Comparison of ENCODE assay signal across 8 cellular contexts in genomic region chr5:36150676-36151433, GRCh38. TPM values are rescaled to one million over a fixed set of nuclear protein-coding genes. Genes with fewer than 3 reads are reported as not detected.
DNase-seq lines count a peak whose midpoint lies in the region; TF ChIP-seq lines count a peak whose summit lies in the region.

No MANE protein-coding gene starts in this region.

- peak overlapping the region; percentile 92 for H3K4me3 Mint-ChIP-seq in MCF 10A (ENCODE audit: unreplicated experiment)

- peak overlapping the region; percentile 91 for H3K27ac Mint-ChIP-seq in MCF 10A (ENCODE audit: low read depth, unreplicated experiment)

- H3K4me1 Mint-ChIP-seq in MCF 10A (ENCODE audit: insufficient read depth, unreplicated experiment): peaks cover 31% of the 10 kb centered on the region

- intact Hi-C loops in MCF 10A (cut with micrococcal nuclease): loop anchor here (10.0 kb wide), 1 partner anchor 76 kb away; no protein-coding TSS in a partner anchor

- no peaks in the 10 kb centered on the region for H3K27me3 Mint-ChIP-seq in MCF 10A (ENCODE audit: insufficient read depth, unreplicated experiment)

- H3K36me3 Mint-ChIP-seq in MCF 10A (ENCODE audit: insufficient read depth, unreplicated experiment): peaks cover 22% of the 10 kb centered on the region

- TF ChIP-seq CTCF in MCF 10A (IDR thresholded peaks at IDR 0.05; ENCODE audit: unreplicated experiment): no peak

- no peaks in the 10 kb centered on the region for H3K9me3 Mint-ChIP-seq in MCF 10A (ENCODE audit: unreplicated experiment)

- POLR2A ChIA-PET in HEK293T (lab: Yijun Ruan, JAX): interaction anchor here (0.9 to 3.2 kb wide), 9 partner anchors 12 to 153 kb away, joined by 3 to 18 read pairs (median 4); partner anchors contain the start of genes NADK2 and RANBP3L
- POLR2A ChIA-PET in MCF 10A (lab: Yijun Ruan, JAX): interaction anchor here (0.6 to 3.3 kb wide), 20 partner anchors 8 to 672 kb away, joined by 3 to 19 read pairs (median 3); partner anchors contain the start of gene NADK2

- no TSS peak for BruUV-seq in MCF 10A (replicated peaks; lab: Mats Ljungman, UMichigan)

- CTCF ChIA-PET in HEK293T (lab: Yijun Ruan, JAX): interaction anchor here (1.2 to 1.4 kb wide), 2 partner anchors 27 to 72 kb away, joined by 4 to 5 read pairs; no protein-coding TSS in a partner anchor
- CTCF ChIA-PET in MCF 10A (lab: Yijun Ruan, JAX): interaction anchor here (0.9 to 1.8 kb wide), 3 partner anchors 72 to 91 kb away, joined by 3 to 6 read pairs (median 3); partner anchors contain the start of gene NADK2

- peak; percentile 62 for DNase-seq in EL
- peak; percentile 62 for DNase-seq in HEK293T (ENCODE audit: extremely low spot score)
- DNase-seq in NCI-H1092 (lab: John Stamatoyannopoulos, UW): peak; percentile 31
- DNase-seq in T-helper 2 cell: peak in 4 of 5 experiments; percentile 19 to 83 (median 21)
- DNase-seq in MCF 10A (ENCODE audit: unreplicated experiment): peak; percentile 30
- DNase-seq in iPS-NIHi7 (ENCODE audit: extremely low spot score): peak; percentile 41
- peak; percentile 25 for DNase-seq in stimulated activated CD4-positive, alpha-beta T cell treated with anti-CD3 and anti-CD28 coated beads, Interleukin-12 subunit alpha, Interleukin-12 subunit beta, amount 100 ng/mL, for 4 hours
- DNase-seq in cortex of kidney (lab: John Stamatoyannopoulos, UW): no peak

TF ChIP-seq in HEK293T, 16 proteins besides CTCF, POLR2A, EP300 and RAD21:
- TF ChIP-seq PKNOX1 (IDR thresholded peaks at IDR 0.05) (peak; percentile 76), ELF4 (IDR thresholded peaks at IDR 0.05) (no peak), CTBP1 (IDR thresholded peaks at IDR 0.05; ENCODE audit: borderline replicate concordance) (no peak)

RNA-seq across cellular contexts. Expression of gene LMBRD2, which starts 0.8 kb away (rescaled TPM):
- 7.9 and 9.6 TPM in 2 replicates for total RNA-seq in MCF 10A (2022)

RNA-seq across cellular contexts. Expression of gene SKP2, which starts 1.1 kb away (rescaled TPM):
- 19.3 and 21.7 TPM in 2 replicates for total RNA-seq in MCF 10A (2022)
